Comparison of ENCODE assay signal across 18 cellular contexts in genomic region chr5:76476639-76477038, GRCh38.
A peak's percentile ranks its signal among the peaks of the same experiment; 100 is the strongest.
DNase-seq lines count a peak whose midpoint lies in the region; ATAC-seq and FAIRE-seq lines count a peak whose summit lies in the region.
"Had no signal": no experiment of that assay in that cellular context is flagged by ENCODE, and none has a peak within 500 bp of the region (broad histone marks: within the 10 kb centered on the region; RNA-seq: fewer than 3 reads in every experiment).

No MANE protein-coding gene starts in this region.

- no peak for DNase-seq in activated CD4-positive, CD25-positive, alpha-beta regulatory T cell treated with anti-CD3 and anti-CD28 coated beads, Interleukin-2, amount 50 U/mL, for 72 hours
- no peak for DNase-seq in T-helper 17 cell
- DNase-seq in left kidney (ENCODE audit: low read depth, low spot score), result peak; percentile 43
- DNase-seq in small intestine, result peak; percentile 78
- DNase-seq in NCI-H2107 treated with DMSO at 0.1 percent for 48 hours (lab: John Stamatoyannopoulos, UW; ENCODE audit: unreplicated experiment), result no peak
- no peak for DNase-seq in cerebellum (ENCODE audit: low spot score)
- DNase-seq: CD4-positive, CD25-positive, alpha-beta regulatory T cell; DMS79; NCI-H187; NCI-H69; NK-92 treated with Interleukin-12 subunit alpha and Interleukin-12 subunit beta, amount 100 ng/mL, for 24 hours had no signal

- H3K36me3 Mint-ChIP-seq in T-helper 17 cell (ENCODE audit: low read depth), result peaks cover 2% of the 10 kb centered on the region

- H3K27ac Mint-ChIP-seq in T-helper 17 cell, result peak overlapping the region; percentile 82
- H3K27ac Mint-ChIP-seq: B cell had no signal

- WGBS in small intestine, 3 donors, result 22 to 59% (median 48%) methylated on average over 2 of the region's 2 CpGs

- no peaks in the 10 kb centered on the region for H3K27me3 ChIP-seq in small intestine (ENCODE audit: control insufficient read depth in 2 of 2, insufficient read depth in 2 of 2, low read length in 2 of 2)

- peak overlapping the region; percentile 92 to 94 for H3K27ac ChIP-seq in small intestine (ENCODE audit: low read depth in 1 of 2, low read length in 1 of 2)
- H3K27ac ChIP-seq: 22Rv1 had no signal

- peaks cover 10 to 18% of the 10 kb centered on the region in 2 donors for H3K4me1 ChIP-seq in small intestine (ENCODE audit: control insufficient read depth in 2 of 2, insufficient read depth in 1 of 2, low read depth in 1 of 2, low read length in 1 of 2)
- H3K4me1 ChIP-seq: HAP-1 had no signal

- no peaks in the 10 kb centered on the region for H3K27me3 Mint-ChIP-seq in T-helper 17 cell
- H3K27me3 Mint-ChIP-seq: B cell; CD4-positive, CD25-positive, alpha-beta regulatory T cell had no signal

- FAIRE-seq in small intestine (lab: Jason Lieb, UNC), result peak; percentile 33
- FAIRE-seq: D721Med, K562 had no signal

- H3K4me1 Mint-ChIP-seq in T-helper 17 cell, result peaks cover 56% of the 10 kb centered on the region

- no peak overlapping the region for H3K4me3 ChIP-seq in small intestine (ENCODE audit: low read depth in 1 of 2, low read length in 2 of 2)
- H3K4me3 ChIP-seq: HAP-1, K562 had no signal

- H3K4me3 Mint-ChIP-seq in T-helper 17 cell, result no peak overlapping the region
- H3K4me3 Mint-ChIP-seq: B cell had no signal

- no peaks in the 10 kb centered on the region for H3K36me3 ChIP-seq in small intestine (ENCODE audit: control insufficient read depth in 2 of 2, insufficient read depth in 2 of 2, low read length in 2 of 2)
- H3K36me3 ChIP-seq: HAP-1 had no signal

- peak; percentile 60 to 69 for ATAC-seq in activated CD4-positive, CD25-positive, alpha-beta regulatory T cell treated with anti-CD3 and anti-CD28 coated beads, Interleukin-2, amount 50 U/mL, for 24 hours
- ATAC-seq in T-helper 17 cell (no peak), GM18511 (IDR thresholded peaks at IDR 0.05; ENCODE audit: unreplicated experiment) (no peak)
- ATAC-seq: K562 had no signal

- H3K9me3 ChIP-seq in T-helper 17 cell (ENCODE audit: control insufficient read depth, low read length, poor library complexity, severe bottlenecking) (no peaks in the 10 kb centered on the region), small intestine (ENCODE audit: control insufficient read depth, low read depth) (no peaks in the 10 kb centered on the region)
- H3K9me3 ChIP-seq: HAP-1 had no signal

Comparison
In these comparisons a context has a peak if more than half of its experiments do, and no peak if none do; other contexts are left out.
1. ATAC-seq: peak in activated CD4-positive, CD25-positive, alpha-beta regulatory T cell treated with anti-CD3 and anti-CD28 coated beads, Interleukin-2, amount 50 U/mL, for 24 hours (2 of 2); none in T-helper 17 cell (single experiment) and GM18511 (single experiment).
2. DNase-seq: peak in left kidney (single experiment) and small intestine (single experiment); none in activated CD4-positive, CD25-positive, alpha-beta regulatory T cell treated with anti-CD3 and anti-CD28 coated beads, Interleukin-2, amount 50 U/mL, for 72 hours (single experiment), T-helper 17 cell (0 of 3), NCI-H2107 treated with DMSO at 0.1 percent for 48 hours (single experiment) and cerebellum (single experiment).